19 cellular contexts compared by ENCODE assay signal in the genomic region with DNA sequence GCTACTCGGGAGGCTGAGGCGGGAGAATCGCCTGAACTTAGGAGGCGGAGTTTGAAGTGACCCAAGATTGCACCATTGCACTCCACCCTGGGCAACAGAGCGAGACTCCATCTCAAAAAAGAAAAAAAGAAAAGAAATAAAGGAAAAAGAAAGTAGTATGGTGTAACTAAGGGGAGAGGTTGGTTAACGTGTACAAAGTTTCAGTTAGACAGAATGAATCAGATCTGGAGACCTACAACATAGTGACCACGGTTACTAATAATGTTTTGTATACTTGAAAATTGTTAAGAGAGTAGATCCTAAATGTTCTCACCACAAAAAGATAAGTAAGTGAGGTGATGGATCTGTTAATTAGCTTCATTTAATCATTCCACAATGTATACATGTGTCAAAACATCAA.
DNase-seq lines count a peak whose midpoint lies in the region; ATAC-seq, FAIRE-seq and TF ChIP-seq lines count a peak whose summit lies in the region.
"Had no signal": no experiment of that assay in that cellular context is flagged by ENCODE, and none has a peak within 500 bp of the region (broad histone marks: within the 10 kb centered on the region; RNA-seq: fewer than 3 reads in every experiment).

No MANE protein-coding gene starts in this region.

- no peak for TF ChIP-seq EP300 in GM12878 (IDR thresholded peaks at IDR 0.05; ENCODE audit: borderline replicate concordance in 1 of 2, control insufficient read depth in 1 of 2, low read depth in 2 of 2, low read length in 2 of 2)

- H3K27ac ChIP-seq in GM12878 (ENCODE audit: control insufficient read depth, insufficient read depth), result no peak overlapping the region
- H3K27ac ChIP-seq: 22Rv1 had no signal

- no peak overlapping the region for H3K9ac ChIP-seq in GM12878 (ENCODE audit: control insufficient read depth, insufficient read depth, low read length)

- intact Hi-C loops in activated naive CD4-positive, alpha-beta T cell treated with anti-CD3 and anti-CD28 coated beads for 36 hours (cut with micrococcal nuclease), result no loop called here
- intact Hi-C loops in GM12878 (cut with micrococcal nuclease; ENCODE audit: unreplicated experiment), result no loop called here

- FAIRE-seq in GM12878 (lab: Jason Lieb, UNC), result no peak
- FAIRE-seq: D721Med, G401.6, GM12892 had no signal

- WGBS in GM12878 (ENCODE audit: insufficient coverage, insufficient replicate concordance, low lambda C conversion rate, missing lambda C conversion rate), result 46% methylated on average over 7 of the region's 7 CpGs

- in situ Hi-C loops in GM12878 (cut with MboI), result no loop called here

- H3K9me3 ChIP-seq in GM12878 (replicated peaks; ENCODE audit: control insufficient read depth, insufficient read depth, low read length), result no peaks in the 10 kb centered on the region

- no peak for TF ChIP-seq POLR2A in GM12878 (IDR thresholded peaks at IDR 0.05; ENCODE audit: low read depth, low read length)

- no TSS peak for BruUV-seq in GM12878 (replicated peaks; lab: Mats Ljungman, UMichigan)

- H3K27ac Mint-ChIP-seq in activated naive CD4-positive, alpha-beta T cell treated with anti-CD3 and anti-CD28 coated beads for 36 hours, result peak overlapping the region; percentile 79
- H3K27ac Mint-ChIP-seq: CD14-positive monocyte; CD8-positive, alpha-beta T cell; GM23338 had no signal

- no peaks in the 10 kb centered on the region for H3K27me3 Mint-ChIP-seq in activated naive CD4-positive, alpha-beta T cell treated with anti-CD3 and anti-CD28 coated beads for 36 hours (ENCODE audit: low read depth)

- H4K20me1 ChIP-seq in GM12878 (ENCODE audit: control insufficient read depth, insufficient read depth), result no peaks in the 10 kb centered on the region

- H3K36me3 ChIP-seq in GM12878 (ENCODE audit: control insufficient read depth in 2 of 2, insufficient read depth in 2 of 2, low read length in 1 of 2), result no peaks in the 10 kb centered on the region

- H3K4me2 ChIP-seq in GM12878 (ENCODE audit: control insufficient read depth, insufficient read depth), result no peak overlapping the region
- H3K4me2 ChIP-seq: GM23338 had no signal

- no peak overlapping the region for H3K4me3 Mint-ChIP-seq in activated naive CD4-positive, alpha-beta T cell treated with anti-CD3 and anti-CD28 coated beads for 36 hours
- H3K4me3 Mint-ChIP-seq: CD14-positive monocyte; CD8-positive, alpha-beta T cell; GM23338 had no signal

- H3K9me3 Mint-ChIP-seq in activated naive CD4-positive, alpha-beta T cell treated with anti-CD3 and anti-CD28 coated beads for 36 hours, result peaks cover 4% of the 10 kb centered on the region
- H3K9me3 Mint-ChIP-seq: CD8-positive, alpha-beta T cell; GM23338 had no signal

- no peak for TF ChIP-seq CTCF in GM12878 (IDR thresholded peaks at IDR 0.05 in 2 of 3, conservative IDR thresholded peaks at IDR 0.05 in 1 of 3; ENCODE audit: control insufficient read depth in 2 of 3, extremely low read depth in 1 of 3, insufficient read depth in 1 of 3, low read depth in 3 of 3, low read length in 3 of 3)

- POLR2A ChIA-PET in GM12878 (lab: Charles Lee), result no interaction called here

- DNase-seq in activated CD4-positive, CD25-positive, alpha-beta regulatory T cell treated with anti-CD3 and anti-CD28 coated beads, Interleukin-2, amount 50 U/mL, for 72 hours, result no peak
- no peak for DNase-seq in activated naive CD4-positive, alpha-beta T cell treated with anti-CD3 and anti-CD28 coated beads for 36 hours
- DNase-seq in activated naive CD4-positive, alpha-beta T cell treated with Interleukin-2 at 50 U/mL for 16 hours, result no peak
- no peak for DNase-seq in GM12878 (ENCODE audit: low read depth, low spot score)
- no peak for DNase-seq in HK-2 (ENCODE audit: unreplicated experiment)
- DNase-seq: CD8-positive, alpha-beta T cell; COR-L47; DMS153; DMS79 treated with DMSO at 0.1 percent for 48 hours; EL; H7 had no signal

- H3K79me2 ChIP-seq in GM12878 (ENCODE audit: control insufficient read depth, insufficient read depth, low read length), result no peaks in the 10 kb centered on the region

- no peaks in the 10 kb centered on the region for H3K4me1 ChIP-seq in GM12878 (ENCODE audit: control insufficient read depth, insufficient read depth, low read length)

- no peak overlapping the region for H3K4me3 ChIP-seq in GM12878
- H3K4me3 ChIP-seq: GM23338 had no signal

- no peak for TF ChIP-seq RAD21 in GM12878 (IDR thresholded peaks at IDR 0.05; ENCODE audit: insufficient read depth, low read depth, low read length)

- H2AFZ ChIP-seq in GM12878 (ENCODE audit: control insufficient read depth, low read depth, low read length), result no peak overlapping the region
- H2AFZ ChIP-seq: GM23338 had no signal

- no peaks in the 10 kb centered on the region for H3K27me3 ChIP-seq in GM12878 (replicated peaks in 1 of 2; ENCODE audit: control insufficient read depth in 2 of 2, insufficient read depth in 2 of 2, low read length in 1 of 2)

- peaks cover 43% of the 10 kb centered on the region for H3K4me1 Mint-ChIP-seq in activated naive CD4-positive, alpha-beta T cell treated with anti-CD3 and anti-CD28 coated beads for 36 hours (ENCODE audit: low read depth)
- H3K4me1 Mint-ChIP-seq: CD14-positive monocyte, GM23338 had no signal

- CTCF ChIA-PET in activated naive CD4-positive, alpha-beta T cell treated with anti-CD3 and anti-CD28 coated beads for 36 hours (lab: Charles Lee), result interaction anchor here (0.7 to 1.4 kb wide), 4 partner anchors 9 to 1242 kb away, joined by 3 to 4 read pairs (median 4); no protein-coding TSS in a partner anchor
- CTCF ChIA-PET in GM12878 (lab: Yijun Ruan, JAX), result interaction anchor here (0.7 kb wide), 2 partner anchors 11 to 226 kb away, joined by 3 read pairs; no protein-coding TSS in a partner anchor

- ATAC-seq in activated CD4-positive, CD25-positive, alpha-beta regulatory T cell treated with anti-CD3 and anti-CD28 coated beads, Interleukin-2, amount 50 U/mL, for 24 hours, result peak; percentile 58 to 61
- peak; percentile 32; the same call in 1 of the 3 replicates for ATAC-seq in GM12878
- no peak for ATAC-seq in HG03439 (IDR thresholded peaks at IDR 0.05; ENCODE audit: unreplicated experiment)
- ATAC-seq: CD8-positive, alpha-beta T cell; GM23338 had no signal

- SMC1A ChIA-PET in GM12878 (lab: Charles Lee; ENCODE audit: uncharacterized antibody, unreplicated experiment), result interaction anchor here (0.6 kb wide), 1 partner anchor 1027 kb away, joined by 3 read pairs; no protein-coding TSS in a partner anchor

- RAD21 ChIA-PET in GM12878 (lab: Charles Lee; ENCODE audit: unreplicated experiment), result interaction anchor here (0.7 kb wide), 1 partner anchor 75 kb away, joined by 3 read pairs; no protein-coding TSS in a partner anchor

- peaks cover 5% of the 10 kb centered on the region for H3K36me3 Mint-ChIP-seq in activated naive CD4-positive, alpha-beta T cell treated with anti-CD3 and anti-CD28 coated beads for 36 hours (ENCODE audit: low read depth)
- H3K36me3 Mint-ChIP-seq: CD14-positive monocyte; CD8-positive, alpha-beta T cell had no signal

TF ChIP-seq in GM12878, 131 proteins besides CTCF, POLR2A, EP300 and RAD21 (continues in another document):
- TF ChIP-seq RAD51 (IDR thresholded peaks at IDR 0.05) (no peak), YY1 (IDR thresholded peaks at IDR 0.05; ENCODE audit: low read depth, low read length) (no peak), STAT3 (IDR thresholded peaks at IDR 0.05; ENCODE audit: low read depth, low read length) (no peak), CBFB (IDR thresholded peaks at IDR 0.05; ENCODE audit: low read depth) (no peak), BRCA1 (IDR thresholded peaks at IDR 0.05; ENCODE audit: low read depth, low read length) (no peak), SIX5 (IDR thresholded peaks at IDR 0.05; ENCODE audit: low read depth, low read length, severe bottlenecking) (no peak), FOS (IDR thresholded peaks at IDR 0.05; ENCODE audit: borderline replicate concordance, extremely low read depth, insufficient read length) (no peak), SMC3 (IDR thresholded peaks at IDR 0.05; ENCODE audit: borderline replicate concordance, low read length) (no peak), BMI1 (IDR thresholded peaks at IDR 0.05; ENCODE audit: borderline replicate concordance) (no peak), HCFC1 (IDR thresholded peaks at IDR 0.05; ENCODE audit: low read length) (no peak), ESRRA (IDR thresholded peaks at IDR 0.05; ENCODE audit: low read length) (no peak), ZNF217 (IDR thresholded peaks at IDR 0.05) (no peak)
- TF ChIP-seq, protein P1, sequence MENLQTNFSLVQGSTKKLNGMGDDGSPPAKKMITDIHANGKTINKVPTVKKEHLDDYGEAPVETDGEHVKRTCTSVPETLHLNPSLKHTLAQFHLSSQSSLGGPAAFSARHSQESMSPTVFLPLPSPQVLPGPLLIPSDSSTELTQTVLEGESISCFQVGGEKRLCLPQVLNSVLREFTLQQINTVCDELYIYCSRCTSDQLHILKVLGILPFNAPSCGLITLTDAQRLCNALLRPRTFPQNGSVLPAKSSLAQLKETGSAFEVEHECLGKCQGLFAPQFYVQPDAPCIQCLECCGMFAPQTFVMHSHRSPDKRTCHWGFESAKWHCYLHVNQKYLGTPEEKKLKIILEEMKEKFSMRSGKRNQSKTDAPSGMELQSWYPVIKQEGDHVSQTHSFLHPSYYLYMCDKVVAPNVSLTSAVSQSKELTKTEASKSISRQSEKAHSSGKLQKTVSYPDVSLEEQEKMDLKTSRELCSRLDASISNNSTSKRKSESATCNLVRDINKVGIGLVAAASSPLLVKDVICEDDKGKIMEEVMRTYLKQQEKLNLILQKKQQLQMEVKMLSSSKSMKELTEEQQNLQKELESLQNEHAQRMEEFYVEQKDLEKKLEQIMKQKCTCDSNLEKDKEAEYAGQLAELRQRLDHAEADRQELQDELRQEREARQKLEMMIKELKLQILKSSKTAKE (IDR thresholded peaks at IDR 0.05; ENCODE audit: low read depth, poor library complexity, severe bottlenecking), result no peak
- TF ChIP-seq, protein P2, sequence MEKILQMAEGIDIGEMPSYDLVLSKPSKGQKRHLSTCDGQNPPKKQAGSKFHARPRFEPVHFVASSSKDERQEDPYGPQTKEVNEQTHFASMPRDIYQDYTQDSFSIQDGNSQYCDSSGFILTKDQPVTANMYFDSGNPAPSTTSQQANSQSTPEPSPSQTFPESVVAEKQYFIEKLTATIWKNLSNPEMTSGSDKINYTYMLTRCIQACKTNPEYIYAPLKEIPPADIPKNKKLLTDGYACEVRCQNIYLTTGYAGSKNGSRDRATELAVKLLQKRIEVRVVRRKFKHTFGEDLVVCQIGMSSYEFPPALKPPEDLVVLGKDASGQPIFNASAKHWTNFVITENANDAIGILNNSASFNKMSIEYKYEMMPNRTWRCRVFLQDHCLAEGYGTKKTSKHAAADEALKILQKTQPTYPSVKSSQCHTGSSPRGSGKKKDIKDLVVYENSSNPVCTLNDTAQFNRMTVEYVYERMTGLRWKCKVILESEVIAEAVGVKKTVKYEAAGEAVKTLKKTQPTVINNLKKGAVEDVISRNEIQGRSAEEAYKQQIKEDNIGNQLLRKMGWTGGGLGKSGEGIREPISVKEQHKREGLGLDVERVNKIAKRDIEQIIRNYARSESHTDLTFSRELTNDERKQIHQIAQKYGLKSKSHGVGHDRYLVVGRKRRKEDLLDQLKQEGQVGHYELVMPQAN (conservative IDR thresholded peaks at IDR 0.05), result no peak
